ENCODE assay signal across 8 cellular contexts in genomic region chr4:54384563-54384962, GRCh38.
DNase-seq lines count a peak whose midpoint lies in the region; ATAC-seq, FAIRE-seq and TF ChIP-seq lines count a peak whose summit lies in the region.

No MANE protein-coding gene starts in this region.

- TF ChIP-seq POLR2A in A549 (IDR thresholded peaks at IDR 0.05; ENCODE audit: low read length) = no peak

- TF ChIP-seq RAD21 in A549 (conservative IDR thresholded peaks at IDR 0.05 in 1 of 2, IDR thresholded peaks at IDR 0.05 in 1 of 2) = peak; percentile 16 to 41; a peak in 2 of 5 replicates

- TF ChIP-seq CTCF in A549 (IDR thresholded peaks at IDR 0.05) = no peak; the same call in 2 of the 3 replicates
- peak; percentile 25; the same call in 1 of the 2 replicates for TF ChIP-seq CTCF in GM12874 (IDR thresholded peaks at IDR 0.05; ENCODE audit: insufficient read depth, low read depth, low read length)
- TF ChIP-seq CTCF in osteocyte (IDR thresholded peaks at IDR 0.05) = peak; percentile 65

- CTCF ChIA-PET in A549 (lab: Yijun Ruan, JAX) = no interaction called here

- DNase-seq in A549 (ENCODE audit: low read depth in 1 of 2, low spot score in 1 of 2) (peak in 1 of 2 experiments; percentile 25), NOMO-1 (lab: John Stamatoyannopoulos, UW; ENCODE audit: unreplicated experiment in 2 of 2) (peak; percentile 24 to 33), osteocyte (ENCODE audit: extremely low spot score, unreplicated experiment) (no peak)
- no peak for DNase-seq in effector memory CD8-positive, alpha-beta T cell

- 5% methylated on average over 6 of the region's 6 CpGs for WGBS in A549 (ENCODE audit: missing lambda C conversion rate)

- no peak overlapping the region for H3K4me3 ChIP-seq in A549

- no peaks in the 10 kb centered on the region for H3K4me1 Mint-ChIP-seq in effector memory CD8-positive, alpha-beta T cell (ENCODE audit: low read depth in 2 of 2)
- no peaks in the 10 kb centered on the region for H3K4me1 Mint-ChIP-seq in osteocyte (ENCODE audit: unreplicated experiment)

- H3K27ac Mint-ChIP-seq in effector memory CD8-positive, alpha-beta T cell = no peak overlapping the region
- H3K27ac Mint-ChIP-seq in osteocyte (ENCODE audit: unreplicated experiment) = no peak overlapping the region

- no peak overlapping the region for H3K27ac ChIP-seq in A549

- H3K4me3 Mint-ChIP-seq in effector memory CD8-positive, alpha-beta T cell = no peak overlapping the region
- H3K4me3 Mint-ChIP-seq in osteocyte (ENCODE audit: unreplicated experiment) = no peak overlapping the region

- no peak overlapping the region for H3K4me2 ChIP-seq in A549

- peak in 1 of 2 experiments; percentile 67; a peak in 2 of 6 replicates for ATAC-seq in A549
- peak; percentile 36 for ATAC-seq in effector memory CD8-positive, alpha-beta T cell (replicated peaks)
- no peak for ATAC-seq in GM21825 (IDR thresholded peaks at IDR 0.05; ENCODE audit: unreplicated experiment)
- ATAC-seq in HG03159 (IDR thresholded peaks at IDR 0.05; ENCODE audit: unreplicated experiment) = no peak
- no peak for ATAC-seq in HG02973 (IDR thresholded peaks at IDR 0.05; ENCODE audit: unreplicated experiment)

- peaks cover 0 to 3% of the 10 kb centered on the region in 2 donors for H3K9me3 Mint-ChIP-seq in effector memory CD8-positive, alpha-beta T cell
- peaks cover 6% of the 10 kb centered on the region for H3K9me3 Mint-ChIP-seq in osteocyte (ENCODE audit: unreplicated experiment)

- H3K4me1 ChIP-seq in A549 = no peaks in the 10 kb centered on the region

- no peak for FAIRE-seq in A549 (lab: Jason Lieb, UNC)

- H3K27me3 Mint-ChIP-seq in effector memory CD8-positive, alpha-beta T cell = no peaks in the 10 kb centered on the region
- no peaks in the 10 kb centered on the region for H3K27me3 Mint-ChIP-seq in osteocyte (ENCODE audit: unreplicated experiment)

- H3K9me3 ChIP-seq in A549 = no peaks in the 10 kb centered on the region

- TF ChIP-seq EP300 in A549 (IDR thresholded peaks at IDR 0.05) = no peak

- POLR2A ChIA-PET in A549 (lab: Yijun Ruan, JAX) = no interaction called here

- no peaks in the 10 kb centered on the region for H3K36me3 Mint-ChIP-seq in effector memory CD8-positive, alpha-beta T cell (ENCODE audit: insufficient read depth)
- H3K36me3 Mint-ChIP-seq in osteocyte (ENCODE audit: unreplicated experiment) = no peaks in the 10 kb centered on the region

TF ChIP-seq in A549, 52 proteins besides CTCF, POLR2A, EP300 and RAD21:
- TF ChIP-seq KDM5A (IDR thresholded peaks at IDR 0.05) = no peak
- no peak for TF ChIP-seq PHF8 (IDR thresholded peaks at IDR 0.05; ENCODE audit: borderline replicate concordance, low read depth)
- no peak for TF ChIP-seq TFCP2L1 (CRISPR knock-in tag; IDR thresholded peaks at IDR 0.05)
- TF ChIP-seq E2F6 (IDR thresholded peaks at IDR 0.05; ENCODE audit: borderline replicate concordance, low read depth) = no peak
- no peak for TF ChIP-seq RCOR1 (IDR thresholded peaks at IDR 0.05; ENCODE audit: low read depth, low read length)
- TF ChIP-seq HDAC2 (IDR thresholded peaks at IDR 0.05) = no peak
- TF ChIP-seq FOXS1 (CRISPR knock-in tag; IDR thresholded peaks at IDR 0.05) = no peak
- TF ChIP-seq FOSL2 (IDR thresholded peaks at IDR 0.05) = no peak
- no peak for TF ChIP-seq FOSL2 (CRISPR knock-in tag; IDR thresholded peaks at IDR 0.05)
- TF ChIP-seq POLR2AphosphoS2 (conservative IDR thresholded peaks at IDR 0.05; ENCODE audit: low read length) = no peak
- TF ChIP-seq CBX8 (IDR thresholded peaks at IDR 0.05) = no peak
- TF ChIP-seq KDM1A (IDR thresholded peaks at IDR 0.05; ENCODE audit: low read depth) = no peak
- TF ChIP-seq MYC (IDR thresholded peaks at IDR 0.05; ENCODE audit: borderline replicate concordance, low read length) = no peak
- TF ChIP-seq ZFP36 (IDR thresholded peaks at IDR 0.05; ENCODE audit: borderline replicate concordance, partially characterized antibody) = no peak
- TF ChIP-seq, protein P1, sequence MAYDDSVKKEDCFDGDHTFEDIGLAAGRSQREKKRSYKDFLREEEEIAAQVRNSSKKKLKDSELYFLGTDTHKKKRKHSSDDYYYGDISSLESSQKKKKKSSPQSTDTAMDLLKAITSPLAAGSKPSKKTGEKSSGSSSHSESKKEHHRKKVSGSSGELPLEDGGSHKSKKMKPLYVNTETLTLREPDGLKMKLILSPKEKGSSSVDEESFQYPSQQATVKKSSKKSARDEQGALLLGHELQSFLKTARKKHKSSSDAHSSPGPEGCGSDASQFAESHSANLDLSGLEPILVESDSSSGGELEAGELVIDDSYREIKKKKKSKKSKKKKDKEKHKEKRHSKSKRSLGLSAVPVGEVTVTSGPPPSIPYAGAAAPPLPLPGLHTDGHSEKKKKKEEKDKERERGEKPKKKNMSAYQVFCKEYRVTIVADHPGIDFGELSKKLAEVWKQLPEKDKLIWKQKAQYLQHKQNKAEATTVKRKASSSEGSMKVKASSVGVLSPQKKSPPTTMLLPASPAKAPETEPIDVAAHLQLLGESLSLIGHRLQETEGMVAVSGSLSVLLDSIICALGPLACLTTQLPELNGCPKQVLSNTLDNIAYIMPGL (CRISPR knock-in tag; IDR thresholded peaks at IDR 0.05; ENCODE audit: borderline replicate concordance) = no peak
- TF ChIP-seq GATA3 (IDR thresholded peaks at IDR 0.05; ENCODE audit: borderline replicate concordance) = no peak
- no peak for TF ChIP-seq ZNF302 (CRISPR knock-in tag; IDR thresholded peaks at IDR 0.05)
- no peak for TF ChIP-seq CEBPB (IDR thresholded peaks at IDR 0.05)
- TF ChIP-seq RNF2 (IDR thresholded peaks at IDR 0.05; ENCODE audit: borderline replicate concordance, low read depth) = no peak
- no peak for TF ChIP-seq ESRRA (IDR thresholded peaks at IDR 0.05; ENCODE audit: borderline replicate concordance, low read length)
- TF ChIP-seq EHMT2 (IDR thresholded peaks at IDR 0.05; ENCODE audit: low read depth) = no peak

Comparison
In these comparisons a context has a peak if more than half of its experiments do, and no peak if none do; other contexts are left out.
1. DNase-seq: peak in NOMO-1 (2 of 2); none in effector memory CD8-positive, alpha-beta T cell (0 of 3) and osteocyte (single experiment).